In genomic region chr22:47645450-47645914, GRCh38 we compare ENCODE assay signal across 1 cellular context.
TF ChIP-seq lines count a peak whose summit lies in the region.

No MANE protein-coding gene starts in this region.

TF ChIP-seq in K562, 482 proteins besides CTCF, POLR2A, EP300 and RAD21 (continued from another document and continues in another):
- no peak for TF ChIP-seq ZNF407 (IDR thresholded peaks at IDR 0.05; ENCODE audit: low read depth)
- no peak; the same call in 1 of the 2 replicates for TF ChIP-seq ZNF584 (CRISPR knock-in tag; IDR thresholded peaks at IDR 0.05; ENCODE audit: low read depth)
- TF ChIP-seq TAF1 (IDR thresholded peaks at IDR 0.05; ENCODE audit: control insufficient read depth, extremely low read depth, insufficient read depth, low read length, severe bottlenecking) = no peak
- TF ChIP-seq LEF1 (IDR thresholded peaks at IDR 0.05) = peak; percentile 36; the same call in 1 of the 2 replicates
- no peak for TF ChIP-seq ZNF140 (CRISPR knock-in tag; IDR thresholded peaks at IDR 0.05)
- no peak for TF ChIP-seq CBFA2T2 (conservative IDR thresholded peaks at IDR 0.05)
- no peak for TF ChIP-seq POLR2G (IDR thresholded peaks at IDR 0.05; ENCODE audit: low read depth, low read length)
- no peak for TF ChIP-seq RFX5 (IDR thresholded peaks at IDR 0.05; ENCODE audit: low read depth, low read length)
- TF ChIP-seq E2F3 (CRISPR knock-in tag; IDR thresholded peaks at IDR 0.05) = no peak
- no peak for TF ChIP-seq BRD4 (IDR thresholded peaks at IDR 0.05)
- TF ChIP-seq RCOR1 (IDR thresholded peaks at IDR 0.05; ENCODE audit: borderline replicate concordance in 1 of 2, low read depth in 2 of 2, low read length in 2 of 2) = peak in 1 of 2 experiments; percentile 59; a peak in 1 of 4 replicates
- no peak for TF ChIP-seq TCF7 (IDR thresholded peaks at IDR 0.05; ENCODE audit: borderline replicate concordance)
- peak; percentile 94 for TF ChIP-seq FOSL1 (tag; conservative IDR thresholded peaks at IDR 0.05)
- no peak for TF ChIP-seq ZNF717 (CRISPR knock-in tag; IDR thresholded peaks at IDR 0.05)
- TF ChIP-seq NFRKB (IDR thresholded peaks at IDR 0.05; ENCODE audit: low read depth) = no peak
- TF ChIP-seq HOXB6 (CRISPR knock-in tag; IDR thresholded peaks at IDR 0.05; ENCODE audit: borderline replicate concordance) = no peak
- TF ChIP-seq NR2F6 (CRISPR knock-in tag; IDR thresholded peaks at IDR 0.05) = no peak
- no peak for TF ChIP-seq ZNF23 (CRISPR knock-in tag; IDR thresholded peaks at IDR 0.05)
- no peak for TF ChIP-seq SP2 (IDR thresholded peaks at IDR 0.05; ENCODE audit: extremely low read depth, low read depth, low read length, poor library complexity, severe bottlenecking)
- TF ChIP-seq ZBTB49 (CRISPR knock-in tag; IDR thresholded peaks at IDR 0.05; ENCODE audit: borderline replicate concordance) = no peak
- TF ChIP-seq MECOM (CRISPR knock-in tag; IDR thresholded peaks at IDR 0.05) = no peak
- TF ChIP-seq TFE3 (CRISPR knock-in tag; IDR thresholded peaks at IDR 0.05) = no peak
- no peak for TF ChIP-seq FOXA3 (CRISPR knock-in tag; conservative IDR thresholded peaks at IDR 0.05 in 1 of 2, IDR thresholded peaks at IDR 0.05 in 1 of 2)
- no peak for TF ChIP-seq ZKSCAN3 (CRISPR knock-in tag; IDR thresholded peaks at IDR 0.05)
- no peak for TF ChIP-seq ZNF239 (CRISPR knock-in tag; IDR thresholded peaks at IDR 0.05)
- TF ChIP-seq MGA (IDR thresholded peaks at IDR 0.05) = peak; percentile 80
- TF ChIP-seq ZKSCAN1 (IDR thresholded peaks at IDR 0.05; ENCODE audit: low read depth, low read length) = no peak
- TF ChIP-seq HNRNPLL (IDR thresholded peaks at IDR 0.05; ENCODE audit: low read depth, low read length, poor library complexity, severe bottlenecking) = no peak
- peak; percentile 79 for TF ChIP-seq DPF2 (IDR thresholded peaks at IDR 0.05)
- TF ChIP-seq HNRNPH1 (optimal IDR thresholded peaks at IDR 0.05; ENCODE audit: low read depth, low read length) = no peak
- no peak for TF ChIP-seq ZBTB8A (IDR thresholded peaks at IDR 0.05; ENCODE audit: partially characterized antibody)
- TF ChIP-seq NFE2 (IDR thresholded peaks at IDR 0.05; ENCODE audit: low read depth) = no peak
- TF ChIP-seq ZNF212 (CRISPR knock-in tag; IDR thresholded peaks at IDR 0.05) = no peak
- peak; percentile 77 for TF ChIP-seq EP400 (IDR thresholded peaks at IDR 0.05)
- no peak for TF ChIP-seq SIN3B (IDR thresholded peaks at IDR 0.05; ENCODE audit: low read depth)
- TF ChIP-seq NFIX (CRISPR knock-in tag; IDR thresholded peaks at IDR 0.05; ENCODE audit: low read depth) = no peak
